In genomic region chr5:77957081-77957480, GRCh38 we compare ENCODE assay signal across 20 cellular contexts.
DNase-seq lines count a peak whose midpoint lies in the region; FAIRE-seq and TF ChIP-seq lines count a peak whose summit lies in the region.
"Had no signal": no experiment of that assay in that cellular context is flagged by ENCODE, and none has a peak within 500 bp of the region (broad histone marks: within the 10 kb centered on the region; RNA-seq: fewer than 3 reads in every experiment).

No MANE protein-coding gene starts in this region.

- no peak overlapping the region for H3K27ac ChIP-seq in HUES48 (ENCODE audit: low read depth, low read length)
- H3K27ac ChIP-seq in astrocyte (ENCODE audit: low read depth, low read length), result no peak overlapping the region
- no peak overlapping the region for H3K27ac ChIP-seq in iPS-20b (ENCODE audit: low read length)
- H3K27ac ChIP-seq in smooth muscle cell (ENCODE audit: low read depth), result no peak overlapping the region
- no peak overlapping the region for H3K27ac ChIP-seq in sigmoid colon
- H3K27ac ChIP-seq: SJSA1 had no signal

- H3K4me3 Mint-ChIP-seq in astrocyte (ENCODE audit: unreplicated experiment), result no peak overlapping the region
- no peak overlapping the region for H3K4me3 Mint-ChIP-seq in activated naive CD8-positive, alpha-beta T cell treated with anti-CD3 and anti-CD28 coated beads for 36 hours

- H2AFZ ChIP-seq in astrocyte (ENCODE audit: low read depth, low read length), result peak overlapping the region; percentile 46
- H2AFZ ChIP-seq in smooth muscle cell (ENCODE audit: low read depth), result peak overlapping the region; percentile 88

- no peak for FAIRE-seq in astrocyte (lab: Jason Lieb, UNC)

- H3K9ac ChIP-seq in HUES48 (ENCODE audit: low read depth, low read length), result no peak overlapping the region
- no peak overlapping the region for H3K9ac ChIP-seq in astrocyte (ENCODE audit: low read length)
- no peak overlapping the region for H3K9ac ChIP-seq in iPS-20b (ENCODE audit: low read depth, low read length)
- H3K9ac ChIP-seq in smooth muscle cell (ENCODE audit: low read depth), result no peak overlapping the region

- no peaks in the 10 kb centered on the region for H3K9me3 ChIP-seq in HUES48 (ENCODE audit: control insufficient read depth, insufficient read depth, low read length)
- no peaks in the 10 kb centered on the region for H3K9me3 ChIP-seq in astrocyte (ENCODE audit: insufficient read depth, low read depth, low read length)
- H3K9me3 ChIP-seq in iPS-20b (ENCODE audit: insufficient read depth, low read depth, low read length), result no peaks in the 10 kb centered on the region
- H3K9me3 ChIP-seq in smooth muscle cell (replicated peaks; ENCODE audit: low read depth), result no peaks in the 10 kb centered on the region
- H3K9me3 ChIP-seq in sigmoid colon, result no peaks in the 10 kb centered on the region
- H3K9me3 ChIP-seq: Caco-2, SJSA1 had no signal

- peaks cover 15% of the 10 kb centered on the region for H3K4me1 Mint-ChIP-seq in astrocyte (ENCODE audit: low read depth, unreplicated experiment)
- peaks cover 24% of the 10 kb centered on the region for H3K4me1 Mint-ChIP-seq in activated naive CD8-positive, alpha-beta T cell treated with anti-CD3 and anti-CD28 coated beads for 36 hours

- H3K4me2 ChIP-seq in astrocyte (ENCODE audit: low read length) (peak overlapping the region; percentile 75), smooth muscle cell (peak overlapping the region; percentile 94)

- H3K79me2 ChIP-seq in astrocyte (ENCODE audit: insufficient read depth, low read length), result no peaks in the 10 kb centered on the region
- H3K79me2 ChIP-seq in smooth muscle cell (ENCODE audit: low read depth), result no peaks in the 10 kb centered on the region

- DNase-seq in astrocyte (ENCODE audit: low read depth) (no peak), smooth muscle cell (lab: John Stamatoyannopoulos, UW; ENCODE audit: unreplicated experiment) (no peak), NCI-H1092 treated with DMSO at 0.1 percent for 48 hours (lab: John Stamatoyannopoulos, UW) (no peak), sigmoid colon (no peak)
- no peak for DNase-seq in activated naive CD8-positive, alpha-beta T cell treated with anti-CD3 and anti-CD28 coated beads for 36 hours
- DNase-seq: ACHN; AML-193; Caco-2; CD4-positive, CD25-positive, alpha-beta regulatory T cell; DMS153; KBM-7; NCI-H1048; NCI-H146; NCI-H2081; NCI-H748 treated with DMSO at 0.1 percent for 48 hours; PC-3 had no signal

- H3K9me3 Mint-ChIP-seq in astrocyte (ENCODE audit: unreplicated experiment), result no peaks in the 10 kb centered on the region
- H3K9me3 Mint-ChIP-seq in activated naive CD8-positive, alpha-beta T cell treated with anti-CD3 and anti-CD28 coated beads for 36 hours, result no peaks in the 10 kb centered on the region
- H3K9me3 Mint-ChIP-seq: CD4-positive, CD25-positive, alpha-beta regulatory T cell had no signal

- H4K20me1 ChIP-seq in astrocyte (ENCODE audit: insufficient read depth, low read length) (no peaks in the 10 kb centered on the region), smooth muscle cell (ENCODE audit: low read depth) (no peaks in the 10 kb centered on the region)

- 66% methylated on average over 13 of the region's 13 CpGs for WGBS in smooth muscle cell (ENCODE audit: low lambda C conversion rate)
- WGBS in sigmoid colon, 2 donors, result 64 to 81% methylated on average over 13 of the region's 13 CpGs

- H3K4me3 ChIP-seq in HUES48 (ENCODE audit: low read depth, low read length) (peak overlapping the region; percentile 53), astrocyte (ENCODE audit: insufficient read depth, low read depth, low read length) (no peak overlapping the region), iPS-20b (ENCODE audit: low read length) (peak overlapping the region; percentile 60), smooth muscle cell (no peak overlapping the region), sigmoid colon (no peak overlapping the region)
- H3K4me3 ChIP-seq: SJSA1 had no signal

- TF ChIP-seq CTCF in astrocyte (IDR thresholded peaks at IDR 0.05; ENCODE audit: insufficient read depth, low read depth, low read length), result no peak
- no peak for TF ChIP-seq CTCF in smooth muscle cell (IDR thresholded peaks at IDR 0.05; ENCODE audit: borderline replicate concordance, insufficient read depth, poor library complexity, severe bottlenecking)
- TF ChIP-seq CTCF in sigmoid colon (IDR thresholded peaks at IDR 0.05), result no peak

- no peak for TF ChIP-seq POLR2A in sigmoid colon (IDR thresholded peaks at IDR 0.05)

- H3K27me3 Mint-ChIP-seq in astrocyte (ENCODE audit: low read depth, unreplicated experiment), result peaks cover 35% of the 10 kb centered on the region
- H3K27me3 Mint-ChIP-seq in activated naive CD8-positive, alpha-beta T cell treated with anti-CD3 and anti-CD28 coated beads for 36 hours, result peaks cover 55% of the 10 kb centered on the region

- intact Hi-C loops in sigmoid colon (cut with DNase I), result no loop called here

- TF ChIP-seq EP300 in sigmoid colon (IDR thresholded peaks at IDR 0.05), result no peak

- H3K4me1 ChIP-seq in HUES48 (ENCODE audit: control insufficient read depth, insufficient read depth, low read length) (peaks cover 33% of the 10 kb centered on the region), astrocyte (ENCODE audit: insufficient read depth, low read length) (no peaks in the 10 kb centered on the region), iPS-20b (ENCODE audit: insufficient read depth, low read length) (peaks cover 23% of the 10 kb centered on the region; the same call in 1 of the 2 replicates), smooth muscle cell (ENCODE audit: low read depth) (peaks cover 20% of the 10 kb centered on the region), sigmoid colon (peaks cover 0 to 10% (median 4%) of the 10 kb centered on the region in 4 donors)
- H3K4me1 ChIP-seq: Caco-2, SJSA1 had no signal

- H3K36me3 ChIP-seq in HUES48 (ENCODE audit: control insufficient read depth, insufficient read depth, low read length), result no peaks in the 10 kb centered on the region
- H3K36me3 ChIP-seq in astrocyte (ENCODE audit: insufficient read depth, low read length), result no peaks in the 10 kb centered on the region
- no peaks in the 10 kb centered on the region for H3K36me3 ChIP-seq in iPS-20b (ENCODE audit: insufficient read depth, low read depth, low read length)
- no peaks in the 10 kb centered on the region for H3K36me3 ChIP-seq in smooth muscle cell (ENCODE audit: low read depth)
- H3K36me3 ChIP-seq in sigmoid colon, result no peaks in the 10 kb centered on the region
- H3K36me3 ChIP-seq: HAP-1, SJSA1 had no signal

- no peaks in the 10 kb centered on the region for H3K36me3 Mint-ChIP-seq in astrocyte (ENCODE audit: low read depth, unreplicated experiment)
- no peaks in the 10 kb centered on the region for H3K36me3 Mint-ChIP-seq in activated naive CD8-positive, alpha-beta T cell treated with anti-CD3 and anti-CD28 coated beads for 36 hours
- H3K36me3 Mint-ChIP-seq: CD4-positive, CD25-positive, alpha-beta regulatory T cell had no signal

- H3K27ac Mint-ChIP-seq in astrocyte (ENCODE audit: unreplicated experiment), result no peak overlapping the region
- H3K27ac Mint-ChIP-seq in activated naive CD8-positive, alpha-beta T cell treated with anti-CD3 and anti-CD28 coated beads for 36 hours, result no peak overlapping the region
- H3K27ac Mint-ChIP-seq: CD4-positive, CD25-positive, alpha-beta regulatory T cell had no signal

- H3K27me3 ChIP-seq in HUES48 (ENCODE audit: control insufficient read depth, insufficient read depth, low read length), result peaks cover 87% of the 10 kb centered on the region
- peaks cover 41% of the 10 kb centered on the region for H3K27me3 ChIP-seq in astrocyte (ENCODE audit: insufficient read depth, low read length)
- H3K27me3 ChIP-seq in iPS-20b (ENCODE audit: insufficient read depth, low read length), result peaks cover 94% of the 10 kb centered on the region
- H3K27me3 ChIP-seq in smooth muscle cell (ENCODE audit: low read depth), result peaks cover 26% of the 10 kb centered on the region
- H3K27me3 ChIP-seq in sigmoid colon, result peaks cover 18 to 37% (median 23%) of the 10 kb centered on the region in 3 donors
- H3K27me3 ChIP-seq: SJSA1 had no signal

- H3F3A ChIP-seq in smooth muscle cell (ENCODE audit: low read depth), result no peaks in the 10 kb centered on the region

Comparison
In these comparisons a context has a peak if more than half of its experiments do, and no peak if none do; other contexts are left out.
1. H3K4me3 ChIP-seq: peak in HUES48 (single experiment) and iPS-20b (single experiment); none in astrocyte (single experiment), smooth muscle cell (single experiment) and sigmoid colon (0 of 4).